ENCODE assay signal across 9 cellular contexts in the genomic region with DNA sequence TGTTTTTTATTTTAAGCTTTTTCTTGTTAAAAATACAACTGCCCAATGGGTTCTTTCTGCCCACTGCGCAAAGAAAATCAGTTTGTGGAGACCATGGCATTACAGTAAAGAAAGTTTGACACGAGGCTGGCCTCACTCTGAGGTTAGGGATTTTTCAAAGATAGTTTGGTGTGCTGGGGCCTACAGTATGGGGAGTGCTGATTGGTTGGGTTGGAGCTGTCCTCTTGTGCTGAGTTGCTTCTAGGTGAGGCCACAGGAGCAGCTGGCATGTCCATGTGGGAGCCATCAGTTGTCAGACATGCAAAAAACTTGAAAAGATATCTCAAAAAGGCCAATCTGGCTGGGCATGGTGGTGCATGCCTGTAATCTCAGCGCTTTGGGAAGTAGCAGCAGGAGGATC.
"Had no signal": no experiment of that assay in that cellular context is flagged by ENCODE, and none has a peak within 500 bp of the region (broad histone marks: within the 10 kb centered on the region; RNA-seq: fewer than 3 reads in every experiment).

No MANE protein-coding gene starts in this region.

- H3K4me3 Mint-ChIP-seq: HFFc6, IgD-negative memory B cell had no signal

- H3K9me3 Mint-ChIP-seq: HFFc6, IgD-negative memory B cell had no signal

- H3K9ac ChIP-seq: GM23248 had no signal

- H2AFZ ChIP-seq: GM23248 had no signal

- FAIRE-seq: HepG2 had no signal

- DNase-seq: GM23248, GOT3, H7, HFFc6 had no signal

- H3K27ac ChIP-seq: GM23248, HL-60 had no signal

- H3K9me3 ChIP-seq: HAP-1 had no signal

- H3K4me3 ChIP-seq: GM23248, HAP-1 had no signal

- ATAC-seq: HCT116, HepG2 had no signal

- H3K27ac Mint-ChIP-seq: HFFc6, IgD-negative memory B cell had no signal

- H3K27me3 Mint-ChIP-seq: IgD-negative memory B cell had no signal

- H3K36me3 ChIP-seq: HAP-1 had no signal
